2 cellular contexts compared by ENCODE assay signal in the genomic region with DNA sequence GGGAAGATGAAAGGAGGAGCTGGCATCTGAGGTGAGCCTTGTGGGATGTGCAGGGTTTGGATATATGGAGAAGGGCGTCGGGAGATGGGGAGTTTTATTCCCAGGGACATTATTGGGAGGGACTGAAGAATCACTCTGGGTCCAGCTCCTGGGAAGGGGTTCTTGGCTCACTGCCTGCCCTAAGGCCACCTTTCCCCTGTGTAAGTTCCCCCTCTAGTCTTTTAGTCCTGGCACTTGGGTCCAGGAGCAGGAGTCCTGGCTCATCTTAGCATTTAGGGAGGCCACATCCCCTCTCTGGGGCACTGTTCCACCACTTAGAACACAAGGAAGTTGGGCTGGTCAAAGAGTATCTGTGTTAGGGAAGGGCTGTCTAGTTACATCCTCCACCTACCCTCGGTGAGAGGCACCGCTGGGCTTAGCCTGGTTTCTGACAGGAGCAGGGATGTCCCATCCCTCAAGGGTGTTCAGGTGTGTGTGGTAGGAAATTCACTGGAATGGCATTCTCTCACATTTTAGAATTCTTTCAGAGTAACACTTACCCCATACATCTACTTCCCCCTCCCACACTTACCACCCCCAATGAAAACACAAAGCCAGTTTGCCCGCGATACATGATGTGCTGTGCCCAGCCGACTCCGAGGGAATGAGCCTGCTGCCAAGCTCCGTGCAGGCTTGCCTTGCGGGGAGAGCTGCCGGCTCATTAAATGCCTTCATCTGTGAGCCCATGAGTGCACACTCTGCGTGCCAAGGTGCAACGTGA.
TF ChIP-seq lines count a peak whose summit lies in the region.

No MANE protein-coding gene starts in this region.

TF ChIP-seq in A549, 52 proteins besides CTCF, POLR2A, EP300 and RAD21:
- TF ChIP-seq FOSB (CRISPR knock-in tag; IDR thresholded peaks at IDR 0.05) (no peak), CEBPB (IDR thresholded peaks at IDR 0.05) (no peak), CBX2 (IDR thresholded peaks at IDR 0.05; ENCODE audit: borderline replicate concordance, low read depth) (no peak), HOXA7 (CRISPR knock-in tag; IDR thresholded peaks at IDR 0.05) (no peak), TFCP2L1 (CRISPR knock-in tag; IDR thresholded peaks at IDR 0.05) (no peak), CBX8 (IDR thresholded peaks at IDR 0.05) (no peak), MAFK (IDR thresholded peaks at IDR 0.05; ENCODE audit: partially characterized antibody) (no peak), KDM5A (IDR thresholded peaks at IDR 0.05) (no peak), JUN (IDR thresholded peaks at IDR 0.05) (no peak)
TF ChIP-seq in A549: peak in this region for 0.

TF ChIP-seq in endothelial cell of umbilical vein, 7 proteins besides CTCF, POLR2A, EP300 and RAD21:
- no peak for TF ChIP-seq FOS (IDR thresholded peaks at IDR 0.05; ENCODE audit: borderline replicate concordance, insufficient read depth, low read length)
- no peak for TF ChIP-seq POLR2AphosphoS5 (IDR thresholded peaks at IDR 0.05; ENCODE audit: insufficient read depth, low read depth, low read length)
- no peak for TF ChIP-seq MAX (IDR thresholded peaks at IDR 0.05; ENCODE audit: insufficient read depth, insufficient read length)
- no peak for TF ChIP-seq MYC (IDR thresholded peaks at IDR 0.05; ENCODE audit: low read depth, low read length)
- TF ChIP-seq JUN (IDR thresholded peaks at IDR 0.05; ENCODE audit: borderline replicate concordance, insufficient read depth, insufficient read length, low read depth): no peak
- TF ChIP-seq GATA2 (IDR thresholded peaks at IDR 0.05; ENCODE audit: insufficient read depth, insufficient read length, low read depth, low read length): no peak
- no peak for TF ChIP-seq EZH2 (IDR thresholded peaks at IDR 0.05; ENCODE audit: borderline replicate concordance, low read depth, low read length, severe bottlenecking)
